ENCODE assay signal across 1 cellular context in genomic region chr17:28746611-28747045, GRCh38.
TF ChIP-seq lines count a peak whose summit lies in the region.

No MANE protein-coding gene starts in this region.

TF ChIP-seq in K562, 482 proteins besides CTCF, POLR2A, EP300 and RAD21:
- TF ChIP-seq POLR2AphosphoS5 (IDR thresholded peaks at IDR 0.05; ENCODE audit: control insufficient read depth, insufficient read depth, low read depth, low read length), result 0 out of 2 replicates have a peak, but pooled peaks have one; percentile 3
- TF ChIP-seq ZNF282 (CRISPR knock-in tag; IDR thresholded peaks at IDR 0.05), result no peak
- no peak for TF ChIP-seq ZBTB33 (CRISPR knock-in tag; IDR thresholded peaks at IDR 0.05)
